Comparison of ENCODE assay signal across 8 cellular contexts in the genomic region with DNA sequence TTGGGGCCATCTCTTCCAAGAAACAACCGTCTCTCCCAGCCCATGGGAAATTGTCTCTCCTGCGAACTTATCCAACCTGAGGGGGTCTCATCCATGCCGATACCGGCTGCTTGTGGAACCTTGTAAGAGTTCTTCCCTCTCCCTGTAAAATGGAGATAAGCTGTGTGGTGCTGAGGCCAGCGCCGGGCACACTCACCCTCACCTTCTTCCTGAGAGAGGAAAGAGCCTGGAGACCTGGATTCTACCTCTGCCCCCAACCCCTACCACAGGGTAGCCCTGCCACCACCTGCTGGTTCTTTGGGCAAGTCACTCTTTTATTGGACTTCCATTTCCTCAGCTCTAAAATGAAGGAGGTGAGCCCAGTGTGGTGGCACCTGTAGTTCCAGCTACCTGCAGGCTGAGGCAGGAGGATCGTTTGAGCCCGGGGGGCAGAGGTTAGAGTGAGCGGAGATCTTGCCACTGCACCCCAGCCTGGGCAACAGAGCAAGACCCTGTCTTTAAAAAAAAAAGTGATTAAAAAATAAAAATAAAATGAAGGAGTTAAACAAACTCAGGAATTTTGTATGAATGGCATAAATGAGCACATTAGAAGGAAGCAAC. TPM values are rescaled to one million over a fixed set of nuclear protein-coding genes. Genes with fewer than 3 reads are reported as not detected.
A peak's percentile ranks its signal among the peaks of the same experiment; 100 is the strongest.
DNase-seq lines count a peak whose midpoint lies in the region; ATAC-seq and TF ChIP-seq lines count a peak whose summit lies in the region.

No MANE protein-coding gene starts in this region.

- H3K27me3 ChIP-seq in ascending aorta (no peaks in the 10 kb centered on the region), layer of hippocampus (ENCODE audit: control insufficient read depth, insufficient read depth, low read length) (no peaks in the 10 kb centered on the region), tibial artery (no peaks in the 10 kb centered on the region)

- H3K9me3 ChIP-seq in ascending aorta (no peaks in the 10 kb centered on the region), tibial artery (no peaks in the 10 kb centered on the region)

- DNase-seq in Right ventricle myocardium superior (no peak), Right ventricle myocardium inferior (ENCODE audit: missing footprints) (no peak), ascending aorta (ENCODE audit: low spot score in 2 of 2) (no peak), tibial artery (no peak), DMS153 (lab: John Stamatoyannopoulos, UW) (no peak), NCI-H226 (no peak)
- DNase-seq in stimulated activated naive CD4-positive, alpha-beta T cell treated with Interleukin-2 at 50 U/mL for 16 hours (lab: John Stamatoyannopoulos, UW): no peak

- TF ChIP-seq CTCF in ascending aorta (IDR thresholded peaks at IDR 0.05): no peak
- TF ChIP-seq CTCF in tibial artery (IDR thresholded peaks at IDR 0.05): no peak

- H3K4me3 ChIP-seq in ascending aorta: peak overlapping the region; percentile 64 to 76
- H3K4me3 ChIP-seq in tibial artery: peak overlapping the region; percentile 49 to 57

- H3K27ac ChIP-seq in ascending aorta (peak overlapping the region; percentile 71 to 83), layer of hippocampus (ENCODE audit: low read depth, low read length) (peak overlapping the region; percentile 69), tibial artery (peak overlapping the region; percentile 53 to 75)

- ATAC-seq in Right ventricle myocardium superior (ENCODE audit: poor library complexity) (peak; percentile 12), Right ventricle myocardium inferior (no peak)

- H3K4me1 ChIP-seq in ascending aorta (no peaks in the 10 kb centered on the region), tibial artery (peaks cover 0 to 16% (median 9%) of the 10 kb centered on the region in 4 donors)

- H3K36me3 ChIP-seq in ascending aorta (no peaks in the 10 kb centered on the region), tibial artery (no peaks in the 10 kb centered on the region)

- intact Hi-C loops in Right ventricle myocardium superior (cut with DNase I) (loop anchor here (2.0 kb wide), 1 partner anchor 55 kb away; no protein-coding TSS in a partner anchor), Right ventricle myocardium inferior (cut with DNase I) (loop anchor here (5.0 kb wide), 1 partner anchor 37 kb away; the partner anchor contains the start of gene PSAP), ascending aorta (cut with DNase I) (loop anchor here (2.0 kb wide), 1 partner anchor 53 kb away; no protein-coding TSS in a partner anchor), tibial artery (cut with DNase I; ENCODE audit: low total_unique reads) (no loop called here)

RNA-seq across cellular contexts. Expression of gene PSAP, which starts 38.4 kb away (rescaled TPM):
- total RNA-seq in Right ventricle myocardium superior (1,816 TPM), Right ventricle myocardium inferior (1,777 TPM), ascending aorta (653 TPM)
